Comparison of ENCODE assay signal across 9 cellular contexts in genomic region chr5:39423331-39423751, GRCh38. TPM values are rescaled to one million over a fixed set of nuclear protein-coding genes. Genes with fewer than 3 reads are reported as not detected.
A peak's percentile ranks its signal among the peaks of the same experiment; 100 is the strongest.
DNase-seq lines count a peak whose midpoint lies in the region; ATAC-seq and TF ChIP-seq lines count a peak whose summit lies in the region.
"Had no signal": no experiment of that assay in that cellular context is flagged by ENCODE, and none has a peak within 500 bp of the region (broad histone marks: within the 10 kb centered on the region; RNA-seq: fewer than 3 reads in every experiment).

No MANE protein-coding gene starts in this region.

- peaks cover 50% of the 10 kb centered on the region for H3K4me1 ChIP-seq in GM23248 (ENCODE audit: insufficient read depth)

- H3K9me3 Mint-ChIP-seq in brain, result no peaks in the 10 kb centered on the region

- peaks cover 72% of the 10 kb centered on the region for H3K79me2 ChIP-seq in GM23248 (ENCODE audit: insufficient read depth)

- in situ Hi-C loops in GM23248 (cut with MboI), result no loop called here

- peak overlapping the region; percentile 88 for H3K4me2 ChIP-seq in GM23248 (ENCODE audit: unreplicated experiment)

- H3K9ac ChIP-seq in GM23248, result peak overlapping the region; percentile 98

- peaks cover 7% of the 10 kb centered on the region; the same call in 1 of the 2 replicates for H4K20me1 ChIP-seq in GM23248 (ENCODE audit: insufficient read depth)

- H3F3A ChIP-seq in GM23248 (ENCODE audit: insufficient read depth), result peaks cover 85% of the 10 kb centered on the region

- 0% methylated on average over 2 of the region's 2 CpGs for WGBS in GM23248 (ENCODE audit: low coverage in 1 of 2, low lambda C conversion rate in 2 of 2, missing lambda C conversion rate in 2 of 2), 2 experiments

- H3K27me3 ChIP-seq in GM23248 (replicated peaks; ENCODE audit: insufficient read depth) (no peaks in the 10 kb centered on the region), H7 (ENCODE audit: control insufficient read depth, insufficient read depth, low read length) (no peaks in the 10 kb centered on the region)

- peaks cover 54% of the 10 kb centered on the region for H3K27me3 Mint-ChIP-seq in brain

- H3K9me2 ChIP-seq in GM23248 (ENCODE audit: insufficient read depth), result no peaks in the 10 kb centered on the region

- TF ChIP-seq CTCF in brain (conservative IDR thresholded peaks at IDR 0.05), result no peak

- H3K4me1 Mint-ChIP-seq in brain, result peaks cover 61% of the 10 kb centered on the region

- H3K27ac Mint-ChIP-seq in brain, result peak overlapping the region in 3 of 5 experiments; percentile 68 to 90 (median 90)

- peak overlapping the region; percentile 85 to 96 (median 88) for H3K4me3 Mint-ChIP-seq in brain

- H3K4me3 ChIP-seq in GM23248, result peak overlapping the region; percentile 98
- H3K4me3 ChIP-seq in skin epidermis, result peak overlapping the region; percentile 33 to 64 (median 42)
- no peak overlapping the region for H3K4me3 ChIP-seq in H7 (ENCODE audit: insufficient read depth, low read depth, low read length)

- peak overlapping the region; percentile 94 for H3K27ac ChIP-seq in GM23248
- H3K27ac ChIP-seq in skin epidermis, result peak overlapping the region in 20 of 21 experiments; percentile 3 to 98 (median 82)

- H2AFZ ChIP-seq in GM23248, result no peak overlapping the region

- H3K36me3 ChIP-seq in GM23248 (ENCODE audit: low read depth), result peaks cover 24% of the 10 kb centered on the region; the same call in 1 of the 2 replicates
- no peaks in the 10 kb centered on the region for H3K36me3 ChIP-seq in H7 (replicated peaks; ENCODE audit: control insufficient read depth, insufficient read depth, low read length)

- H3K36me3 Mint-ChIP-seq in brain, result no peaks in the 10 kb centered on the region

- DNase-seq in GM23248, result peak; percentile 59
- DNase-seq in kidney tubule cell (ENCODE audit: low spot score), result peak; percentile 27
- no peak for DNase-seq in AG08396 (ENCODE audit: low spot score)
- DNase-seq in NCI-H526 (lab: John Stamatoyannopoulos, UW), result no peak
- DNase-seq in H7, result no peak
- DNase-seq: stimulated activated CD4-positive, alpha-beta T cell treated with anti-CD3 and anti-CD28 coated beads, Interleukin-15, amount 100 ng/mL, for 24 hours had no signal

- no peaks in the 10 kb centered on the region for H3K9me3 ChIP-seq in GM23248 (ENCODE audit: low read depth)

- no peak for ATAC-seq in GM21423 (IDR thresholded peaks at IDR 0.05; ENCODE audit: unreplicated experiment)

RNA-seq across cellular contexts. Expression of gene DAB2, which starts 1.4 kb away (rescaled TPM):
- 211 and 266 TPM in 2 replicates for total RNA-seq in GM23248 (2014; rRNA removed; shearing (Covaris generic))
- polyA plus RNA-seq in GM23248 (2016; fragmentation: Nextera tagmentation; extraction: Ambion mirVana) (525 and 533 TPM in 2 replicates), brain (ENCODE audit: insufficient read depth, low read depth, low replicate concordance) (4.5 TPM)
- total RNA-seq in H7 (2014; rRNA removed; shearing (Covaris generic)), result 2.7 and 3.7 TPM in 2 replicates

RNA-seq across cellular contexts. Expression of gene C9, which starts 59.0 kb away (rescaled TPM):
- total RNA-seq in GM23248 (2014; rRNA removed; shearing (Covaris generic)), result not detected in 2 replicates
- polyA plus RNA-seq in GM23248 (2016; fragmentation: Nextera tagmentation; extraction: Ambion mirVana), result 0.06 TPM in 1 of 2 replicates, not detected in the other
- polyA plus RNA-seq in brain (ENCODE audit: insufficient read depth, low read depth, low replicate concordance), result not detected
- not detected in 2 replicates for total RNA-seq in H7 (2014; rRNA removed; shearing (Covaris generic))

Comparison
In these comparisons a context has a peak if more than half of its experiments do, and no peak if none do; other contexts are left out.
1. DNase-seq: peak in GM23248 (single experiment) and kidney tubule cell (single experiment); none in AG08396 (single experiment), NCI-H526 (0 of 2) and H7 (single experiment).
2. RNA of gene DAB2, which starts 1.4 kb away (total RNA-seq): 211 to 266 TPM in GM23248; 2.7 to 3.7 TPM in H7; every median in the first group is over 10 times any median in the second.